35 cellular contexts compared by ENCODE assay signal in genomic region chr12:80720516-80720915, GRCh38. TPM values are rescaled to one million over a fixed set of nuclear protein-coding genes. Genes with fewer than 3 reads are reported as not detected.
"Had no signal": no experiment of that assay in that cellular context is flagged by ENCODE, and none has a peak within 500 bp of the region (broad histone marks: within the 10 kb centered on the region; RNA-seq: fewer than 3 reads in every experiment).

No MANE protein-coding gene starts in this region.

- H3K4me1 Mint-ChIP-seq: naive B cell; naive thymus-derived CD8-positive, alpha-beta T cell; stimulated activated effector memory CD8-positive, alpha-beta T cell treated with anti-CD3 and anti-CD28 coated beads, Interleukin-12 subunit alpha, Interleukin-12 subunit beta, amount 100 ng/mL, for 72 hours; stimulated activated naive B cell treated with anti-CD40 and anti-IgM and Interleukin-4, amounts not matched to agents 10 μg/mL and 1 μg/mL and 100 μg/mL, for 72 hours had no signal

- H3K27me3 ChIP-seq: ovary, right lobe of liver, thyroid gland, upper lobe of right lung, uterus had no signal

- H3K4me3 ChIP-seq: neural progenitor cell, ovary, psoas muscle, right lobe of liver, sigmoid colon, stomach, thoracic aorta, thyroid gland, transverse colon, upper lobe of right lung, uterus had no signal

- H2AFZ ChIP-seq: parathyroid adenoma had no signal

- H3K4me1 ChIP-seq: parathyroid adenoma, psoas muscle, right lobe of liver, sigmoid colon, thyroid gland, transverse colon, upper lobe of right lung, uterus had no signal

- H3K36me3 Mint-ChIP-seq: naive B cell; naive thymus-derived CD8-positive, alpha-beta T cell; neural progenitor cell; stimulated activated effector memory CD8-positive, alpha-beta T cell treated with anti-CD3 and anti-CD28 coated beads, Interleukin-12 subunit alpha, Interleukin-12 subunit beta, amount 100 ng/mL, for 72 hours; stimulated activated naive B cell treated with anti-CD40 and anti-IgM and Interleukin-4, amounts not matched to agents 10 μg/mL and 1 μg/mL and 100 μg/mL, for 72 hours; type B pancreatic cell had no signal

- DNase-seq: naive B cell; naive thymus-derived CD8-positive, alpha-beta T cell; occipital lobe; ovary; posterior cingulate gyrus; psoas muscle; right cardiac atrium; right lobe of liver; sigmoid colon; small intestine; stimulated activated CD4-positive, alpha-beta T cell treated with anti-CD3 and anti-CD28 coated beads, Interleukin-15, amount 100 ng/mL, for 24 hours; stimulated activated CD4-positive, alpha-beta T cell treated with anti-CD3 and anti-CD28 coated beads, Interleukin-2, amount 100 ng/mL, for 24 hours; stimulated activated CD4-positive, alpha-beta T cell treated with anti-CD3 and anti-CD28 coated beads, Interleukin-2, amount 100 ng/mL, for 48 hours; stimulated activated CD4-positive, alpha-beta T cell treated with anti-CD3 and anti-CD28 coated beads, Interleukin-4, amount 100 ng/mL, for 24 hours; stimulated activated naive B cell treated with anti-CD40 and anti-IgM and Interleukin-4, amounts not matched to agents 10 μg/mL and 1 μg/mL and 100 μg/mL, for 72 hours; stimulated activated naive CD4-positive, alpha-beta T cell treated with Interleukin-2 at 50 U/mL for 16 hours; stomach; thyroid gland; transverse colon; upper lobe of right lung; uterus had no signal

- ATAC-seq: naive thymus-derived CD8-positive, alpha-beta T cell; psoas muscle; right cardiac atrium; right lobe of liver; stimulated activated effector memory CD8-positive, alpha-beta T cell treated with anti-CD3 and anti-CD28 coated beads, Interleukin-12 subunit alpha, Interleukin-12 subunit beta, amount 100 ng/mL, for 72 hours; stimulated activated naive B cell treated with anti-CD40 and anti-IgM and Interleukin-4, amounts not matched to agents 10 μg/mL and 1 μg/mL and 100 μg/mL, for 72 hours; upper lobe of right lung had no signal

- H3K4me3 Mint-ChIP-seq: naive B cell; naive thymus-derived CD8-positive, alpha-beta T cell; neural progenitor cell; stimulated activated effector memory CD8-positive, alpha-beta T cell treated with anti-CD3 and anti-CD28 coated beads, Interleukin-12 subunit alpha, Interleukin-12 subunit beta, amount 100 ng/mL, for 72 hours; stimulated activated naive B cell treated with anti-CD40 and anti-IgM and Interleukin-4, amounts not matched to agents 10 μg/mL and 1 μg/mL and 100 μg/mL, for 72 hours; stimulated activated naive CD8-positive, alpha-beta T cell treated with anti-CD3 and anti-CD28 coated beads, Interleukin-15, Interleukin-2, amounts not matched to agents 100 ng/mL and 50 ng/mL, for 24 hours; type B pancreatic cell had no signal

- H3K36me3 ChIP-seq: neural progenitor cell, ovary, right lobe of liver, sigmoid colon, stomach, thoracic aorta, thyroid gland, transverse colon, upper lobe of right lung, uterus had no signal

- H3K27ac Mint-ChIP-seq: naive B cell; naive thymus-derived CD8-positive, alpha-beta T cell; neural progenitor cell; progenitor cell of endocrine pancreas; stimulated activated effector memory CD8-positive, alpha-beta T cell treated with anti-CD3 and anti-CD28 coated beads, Interleukin-12 subunit alpha, Interleukin-12 subunit beta, amount 100 ng/mL, for 72 hours; stimulated activated naive B cell treated with anti-CD40 and anti-IgM and Interleukin-4, amounts not matched to agents 10 μg/mL and 1 μg/mL and 100 μg/mL, for 72 hours; stimulated activated naive CD8-positive, alpha-beta T cell treated with anti-CD3 and anti-CD28 coated beads, Interleukin-15, Interleukin-2, amounts not matched to agents 100 ng/mL and 50 ng/mL, for 24 hours; type B pancreatic cell had no signal

- H3K9ac ChIP-seq: neural progenitor cell, parathyroid adenoma had no signal

- H3K4me2 ChIP-seq: neural progenitor cell had no signal

- H3K79me2 ChIP-seq: parathyroid adenoma had no signal

- FAIRE-seq: small intestine had no signal

- H3K9me3 Mint-ChIP-seq: nephron; stimulated activated effector memory CD8-positive, alpha-beta T cell treated with anti-CD3 and anti-CD28 coated beads, Interleukin-12 subunit alpha, Interleukin-12 subunit beta, amount 100 ng/mL, for 72 hours; stimulated activated naive CD8-positive, alpha-beta T cell treated with anti-CD3 and anti-CD28 coated beads, Interleukin-15, Interleukin-2, amounts not matched to agents 100 ng/mL and 50 ng/mL, for 24 hours; type B pancreatic cell had no signal

- H3K27ac ChIP-seq: neural progenitor cell, ovary, parathyroid adenoma, psoas muscle, right lobe of liver, sigmoid colon, stomach, thoracic aorta, thyroid gland, transverse colon, upper lobe of right lung, uterus had no signal

- H3K9me3 ChIP-seq: ovary, psoas muscle, right lobe of liver, sigmoid colon, thoracic aorta, thyroid gland, transverse colon, upper lobe of right lung, uterus had no signal

RNA-seq across cellular contexts. Expression of gene MYF5, which starts 3.8 kb away (rescaled TPM):
- total RNA-seq: naive thymus-derived CD8-positive, alpha-beta T cell; occipital lobe; osteoblast; ovary; progenitor cell of endocrine pancreas; renal cortical epithelial cell; right cardiac atrium; right lobe of liver; sigmoid colon; stomach; subcutaneous adipose tissue; temporal lobe; thoracic aorta; thyroid gland; transverse colon; upper lobe of right lung; uterus had no signal
- polyA plus RNA-seq: naive thymus-derived CD8-positive, alpha-beta T cell; neural cell; ovary; right cardiac atrium; sigmoid colon; small intestine; stomach; urinary bladder had no signal

RNA-seq across cellular contexts. Expression of gene MYF6, which starts 13.1 kb away (rescaled TPM):
- total RNA-seq: naive thymus-derived CD8-positive, alpha-beta T cell; osteoblast; ovary; progenitor cell of endocrine pancreas; renal cortical epithelial cell; right cardiac atrium; sigmoid colon; stomach; subcutaneous adipose tissue; thoracic aorta; thyroid gland; upper lobe of right lung; uterus had no signal
- polyA plus RNA-seq: naive thymus-derived CD8-positive, alpha-beta T cell; neural cell; ovary; sigmoid colon; urinary bladder had no signal
